13 cellular contexts compared by ENCODE assay signal in the genomic region with DNA sequence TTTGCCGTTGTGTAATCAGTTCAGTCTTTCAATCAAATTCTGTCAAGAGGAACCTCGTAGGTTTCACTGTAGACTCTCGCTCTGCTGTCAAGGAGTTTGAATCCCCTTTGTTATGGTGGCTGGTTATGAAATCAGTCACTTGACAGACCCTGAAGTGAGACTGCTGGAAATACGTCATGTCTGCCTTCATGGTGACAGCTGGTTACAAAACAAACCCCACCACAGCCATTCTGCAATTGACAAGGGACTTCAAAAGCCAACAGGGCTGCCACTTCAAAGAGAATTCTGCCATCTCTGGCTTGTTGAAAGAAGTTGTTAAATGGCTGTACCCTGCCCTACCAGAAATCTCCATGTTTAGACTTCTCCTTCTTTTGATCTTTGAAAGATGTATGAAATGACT.
DNase-seq lines count a peak whose midpoint lies in the region; ATAC-seq lines count a peak whose summit lies in the region.
"Had no signal": no experiment of that assay in that cellular context is flagged by ENCODE, and none has a peak within 500 bp of the region (broad histone marks: within the 10 kb centered on the region; RNA-seq: fewer than 3 reads in every experiment).

No MANE protein-coding gene starts in this region.

- H3K4me3 Mint-ChIP-seq in activated naive CD8-positive, alpha-beta T cell treated with anti-CD3 and anti-CD28 coated beads, Interleukin-2, amount 10 ng/mL, durations not matched to agents 7 days and 5 days: peak overlapping the region; percentile 48

- peak overlapping the region; percentile 69 for H3K27ac Mint-ChIP-seq in activated naive CD8-positive, alpha-beta T cell treated with anti-CD3 and anti-CD28 coated beads, Interleukin-2, amount 10 ng/mL, durations not matched to agents 7 days and 5 days
- H3K27ac Mint-ChIP-seq: activated T-helper 2 cell treated with anti-CD3 and anti-CD28 coated beads, Interferon-gamma antibody, Interleukin-2, Interleukin-4, amounts not matched to agents 10 μg/mL and 5 μg/mL and 100 μg/mL, durations not matched to agents 14 hours and 24 hours and 36 hours had no signal

- peaks cover 2% of the 10 kb centered on the region for H3K36me3 Mint-ChIP-seq in activated naive CD8-positive, alpha-beta T cell treated with anti-CD3 and anti-CD28 coated beads, Interleukin-2, amount 10 ng/mL, durations not matched to agents 7 days and 5 days

- peak; percentile 91 for ATAC-seq in activated naive CD8-positive, alpha-beta T cell treated with anti-CD3 and anti-CD28 coated beads, Interleukin-2, amount 10 ng/mL, durations not matched to agents 7 days and 5 days (ENCODE audit: low read depth)
- ATAC-seq in HG02852 (IDR thresholded peaks at IDR 0.05; ENCODE audit: unreplicated experiment): no peak
- no peak for ATAC-seq in GM19463 (IDR thresholded peaks at IDR 0.05; ENCODE audit: unreplicated experiment)

- H3K27me3 Mint-ChIP-seq in activated naive CD8-positive, alpha-beta T cell treated with anti-CD3 and anti-CD28 coated beads, Interleukin-2, amount 10 ng/mL, durations not matched to agents 7 days and 5 days: no peaks in the 10 kb centered on the region

- POLR2A ChIA-PET in activated naive CD8-positive, alpha-beta T cell treated with anti-CD3 and anti-CD28 coated beads, Interleukin-2, amount 10 ng/mL, durations not matched to agents 7 days and 5 days (lab: Charles Lee): no interaction called here

- no peaks in the 10 kb centered on the region for H3K9me3 Mint-ChIP-seq in activated naive CD8-positive, alpha-beta T cell treated with anti-CD3 and anti-CD28 coated beads, Interleukin-2, amount 10 ng/mL, durations not matched to agents 7 days and 5 days
- H3K9me3 Mint-ChIP-seq: activated T-helper 2 cell treated with anti-CD3 and anti-CD28 coated beads, Interferon-gamma antibody, Interleukin-2, Interleukin-4, amounts not matched to agents 10 μg/mL and 5 μg/mL and 100 μg/mL, durations not matched to agents 14 hours and 24 hours and 36 hours had no signal

- DNase-seq in activated CD8-positive, alpha-beta memory T cell treated with anti-CD3 and anti-CD28 coated beads, Interleukin-2, amount 50 U/mL, for 1 hour (ENCODE audit: extremely low read depth): peak; percentile 59
- no peak for DNase-seq in activated CD8-positive, alpha-beta memory T cell treated with anti-CD3 and anti-CD28 coated beads, Interleukin-2, amount 50 U/mL, for 48 hours
- DNase-seq in NOMO-1 (lab: John Stamatoyannopoulos, UW; ENCODE audit: unreplicated experiment in 2 of 2) (peak; percentile 24 to 88), retina (peak; percentile 22)
- DNase-seq in activated naive CD8-positive, alpha-beta T cell treated with anti-CD3 and anti-CD28 coated beads, Interleukin-2, amount 10 ng/mL, durations not matched to agents 7 days and 5 days: no peak
- no peak for DNase-seq in NK-92 treated with Interleukin-12 subunit alpha and Interleukin-12 subunit beta, amount 100 ng/mL, for 24 hours (lab: John Stamatoyannopoulos, UW)
- DNase-seq: HCEC 1CT, Kasumi-1, kidney glomerular epithelial cell, NCI-H69 had no signal

- H3K4me1 Mint-ChIP-seq in activated naive CD8-positive, alpha-beta T cell treated with anti-CD3 and anti-CD28 coated beads, Interleukin-2, amount 10 ng/mL, durations not matched to agents 7 days and 5 days: peaks cover 14% of the 10 kb centered on the region

Comparison
In these comparisons a context has a peak if more than half of its experiments do, and no peak if none do; other contexts are left out.
1. DNase-seq: peak in activated CD8-positive, alpha-beta memory T cell treated with anti-CD3 and anti-CD28 coated beads, Interleukin-2, amount 50 U/mL, for 1 hour (single experiment), NOMO-1 (2 of 2) and retina (single experiment); none in activated CD8-positive, alpha-beta memory T cell treated with anti-CD3 and anti-CD28 coated beads, Interleukin-2, amount 50 U/mL, for 48 hours (single experiment), activated naive CD8-positive, alpha-beta T cell treated with anti-CD3 and anti-CD28 coated beads, Interleukin-2, amount 10 ng/mL, durations not matched to agents 7 days and 5 days (single experiment) and NK-92 treated with Interleukin-12 subunit alpha and Interleukin-12 subunit beta, amount 100 ng/mL, for 24 hours (single experiment).